9 cellular contexts compared by ENCODE assay signal in the genomic region with DNA sequence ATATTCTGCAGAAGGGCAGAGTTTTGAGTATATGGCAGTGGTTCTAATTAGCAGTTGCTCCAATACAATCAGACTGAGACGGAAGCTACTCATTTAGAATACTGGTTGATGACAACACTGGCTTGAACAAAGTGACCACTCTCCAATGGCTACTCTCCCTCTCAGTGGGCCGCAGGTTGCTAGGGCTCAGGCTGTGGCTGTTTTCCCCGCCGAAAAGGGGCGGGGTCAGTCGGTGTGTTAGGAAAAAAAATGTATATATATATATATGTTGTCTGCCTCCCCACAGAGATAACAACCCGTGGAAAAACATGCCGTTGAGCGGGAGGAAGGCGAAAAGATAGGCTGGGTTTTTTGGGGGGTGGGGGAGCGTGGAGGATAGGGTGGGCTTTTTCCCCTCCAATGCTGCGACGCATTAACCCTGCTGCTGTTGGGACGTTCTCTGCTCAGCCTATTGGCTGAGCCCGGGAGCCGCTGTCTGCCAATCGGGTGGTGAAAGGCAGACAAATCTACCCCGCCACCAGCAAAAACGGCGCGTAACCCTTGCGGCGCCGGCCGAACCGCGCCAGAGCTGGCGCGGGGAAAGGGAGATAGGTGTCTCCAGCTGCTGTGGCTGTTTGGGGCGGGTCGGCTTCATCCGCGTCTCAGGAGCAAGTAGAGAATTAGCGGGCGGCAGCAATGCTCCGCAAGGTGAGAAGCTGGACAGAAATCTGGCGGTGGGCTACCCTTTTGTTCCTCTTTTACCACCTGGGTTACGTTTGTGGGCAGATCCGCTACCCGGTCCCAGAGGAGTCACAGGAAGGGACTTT. TPM values are rescaled to one million over a fixed set of nuclear protein-coding genes. Genes with fewer than 3 reads are reported as not detected.
DNase-seq lines count a peak whose midpoint lies in the region; ATAC-seq and TF ChIP-seq lines count a peak whose summit lies in the region.
"Had no signal": no experiment of that assay in that cellular context is flagged by ENCODE, and none has a peak within 500 bp of the region (broad histone marks: within the 10 kb centered on the region; RNA-seq: fewer than 3 reads in every experiment).

A gene (plus strand): TSS at position 532 of the 806 bp plus-strand sequence. CDS start 144 bp downstream, at position 676.

- H3K9ac ChIP-seq in SK-N-MC (ENCODE audit: insufficient read length), result no peak within 1 kb of the TSS

- TF ChIP-seq CTCF in cardiac muscle cell (IDR thresholded peaks at IDR 0.05; ENCODE audit: low read depth, low read length), result no peak
- TF ChIP-seq CTCF in psoas muscle (IDR thresholded peaks at IDR 0.05), result no peak

- peak; percentile 70 for ATAC-seq in HG02678 (IDR thresholded peaks at IDR 0.05; ENCODE audit: unreplicated experiment)
- ATAC-seq in psoas muscle, result peak in 3 of 4 donors; percentile 4 to 49 (median 23)
- no peak for ATAC-seq in GM18498 (IDR thresholded peaks at IDR 0.05; ENCODE audit: unreplicated experiment)
- ATAC-seq in HG03520 (IDR thresholded peaks at IDR 0.05; ENCODE audit: unreplicated experiment), result no peak

- H3K4me3 ChIP-seq in SK-N-MC (peak within 1 kb of the TSS; percentile 44), cardiac muscle cell (peak within 1 kb of the TSS; percentile 60), psoas muscle (peak within 1 kb of the TSS; percentile 57)

- DNase-seq in SK-N-MC (ENCODE audit: low read depth, low spot score) (no peak), cardiac muscle cell (ENCODE audit: low read depth in 1 of 2, low spot score in 1 of 2) (peak in 1 of 2 donors; percentile 82), psoas muscle (peak in 1 of 2 donors; percentile 48), T-helper 2 cell (no peak), GM19240 (ENCODE audit: insufficient read length, low spot score) (no peak)

- WGBS in psoas muscle, 3 donors, result 12 to 23% (median 13%) methylated on average over 40 of the region's 40 CpGs

- H3K4me1 ChIP-seq in cardiac muscle cell (ENCODE audit: low read depth) (no peaks in the 10 kb centered on the region), psoas muscle (peaks cover 18% of the 10 kb centered on the region)

- intact Hi-C loops in psoas muscle (cut with DNase I), result no loop called here

- H3K9me3 ChIP-seq in SK-N-MC (ENCODE audit: low read depth, low read length) (no peaks in the 10 kb centered on the region), cardiac muscle cell (ENCODE audit: low read depth) (no peaks in the 10 kb centered on the region), psoas muscle (no peaks in the 10 kb centered on the region)

- no peaks in the 10 kb centered on the region; the same call in 1 of the 2 replicates for H3K36me3 ChIP-seq in SK-N-MC (ENCODE audit: insufficient read depth, low read length)
- no peaks in the 10 kb centered on the region for H3K36me3 ChIP-seq in cardiac muscle cell
- H3K36me3 ChIP-seq in psoas muscle (ENCODE audit: insufficient read depth in 1 of 2, low read depth in 1 of 2), result peaks cover 0 to 3% of the 10 kb centered on the region in 2 donors

- H3K27me3 ChIP-seq in cardiac muscle cell (peaks cover under 1% of the 10 kb centered on the region), psoas muscle (ENCODE audit: insufficient read depth in 3 of 3, low read length in 2 of 3) (peaks cover 0 to 12% (median 3%) of the 10 kb centered on the region in 3 donors)

- H3K27ac ChIP-seq in SK-N-MC, result 0 out of 2 replicates have a peak within 1 kb of the TSS, but pooled peaks have one; percentile 7
- H3K27ac ChIP-seq in cardiac muscle cell, result no peak within 1 kb of the TSS
- no peak within 1 kb of the TSS for H3K27ac ChIP-seq in psoas muscle

RNA-seq across cellular contexts. Expression of the gene that starts here (rescaled TPM):
- total RNA-seq in cardiac muscle cell (1.1 and 7.9 TPM in 2 replicates), psoas muscle (1 to 10 TPM in 1 of 4 donors, under 1 TPM in 3; 0.36 to 1.2 (median 0.65) TPM)
- polyA plus RNA-seq in cardiac muscle cell (0.84 and 2.9 TPM in 2 replicates), psoas muscle (under 1 TPM in 2 of 3 donors, not detected in 1; 0.06 to 0.18 TPM)
- polyA plus RNA-seq: liver had no signal

Comparison
In these comparisons a context has a peak if more than half of its experiments do, and no peak if none do; other contexts are left out.
1. ATAC-seq: peak in HG02678 (single experiment) and psoas muscle (3 of 4); none in GM18498 (single experiment) and HG03520 (single experiment).
2. Peak in every context shown above with its lines, with median percentiles within 50 percentile points of each other: H3K4me3 ChIP-seq.